Comparison of ENCODE assay signal across 9 cellular contexts in the genomic region with DNA sequence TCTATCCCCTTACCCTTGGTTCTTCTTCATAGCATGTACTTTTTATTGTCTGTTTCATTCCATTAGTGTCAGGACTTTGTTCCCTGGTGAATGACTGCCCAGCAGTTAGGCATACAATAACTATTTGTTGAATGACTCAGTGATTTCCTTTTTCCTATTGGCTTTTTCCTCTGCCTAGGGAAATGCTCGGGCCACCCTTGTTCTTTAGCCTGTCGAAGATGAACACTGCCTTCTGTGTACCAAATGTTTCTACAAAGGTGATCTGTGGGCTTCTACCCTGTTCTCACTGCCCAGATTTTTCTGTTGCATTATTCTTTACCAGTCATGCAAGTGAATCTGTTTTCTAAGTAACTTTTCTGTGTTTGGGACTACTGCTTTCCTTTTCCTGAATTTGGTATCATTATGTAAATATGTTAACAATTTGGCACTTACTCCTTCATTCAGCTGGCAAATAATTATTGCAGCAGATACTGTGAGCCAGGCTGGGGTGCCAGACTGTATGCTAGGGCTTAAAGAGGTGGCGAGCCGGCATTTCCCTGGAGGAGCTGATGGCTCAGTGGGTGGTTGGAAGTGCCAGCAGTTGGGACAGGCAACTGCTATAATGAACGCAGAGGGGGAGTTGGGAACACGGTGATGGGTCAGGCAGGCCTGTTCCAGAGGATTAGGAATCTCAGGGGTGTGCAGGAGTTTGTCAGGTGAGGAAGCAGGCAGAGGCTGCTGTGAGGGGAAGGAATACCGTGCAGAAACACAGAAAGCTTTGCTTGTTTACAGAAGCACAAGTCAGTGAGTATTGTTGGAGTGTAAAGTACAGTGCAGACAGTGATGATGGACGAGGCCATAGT. TPM values are rescaled to one million over a fixed set of nuclear protein-coding genes. Genes with fewer than 3 reads are reported as not detected.
A peak's percentile ranks its signal among the peaks of the same experiment; 100 is the strongest.
DNase-seq lines count a peak whose midpoint lies in the region; ATAC-seq and TF ChIP-seq lines count a peak whose summit lies in the region.
"Had no signal": no experiment of that assay in that cellular context is flagged by ENCODE, and none has a peak within 500 bp of the region (broad histone marks: within the 10 kb centered on the region; RNA-seq: fewer than 3 reads in every experiment).

No MANE protein-coding gene starts in this region.

- no peaks in the 10 kb centered on the region for H3K27me3 ChIP-seq in MG63

- H3K9me3 ChIP-seq in MG63, result no peaks in the 10 kb centered on the region

- no peak for ATAC-seq in HG02840 (IDR thresholded peaks at IDR 0.05; ENCODE audit: low FRiP score, unreplicated experiment)
- ATAC-seq in GM19328 (IDR thresholded peaks at IDR 0.05; ENCODE audit: unreplicated experiment), result no peak

- peak; percentile 11 for DNase-seq in MG63
- no peak for DNase-seq in epithelial cell of prostate (ENCODE audit: low read depth, low spot score)
- DNase-seq in myocyte (ENCODE audit: low read depth), result peak; percentile 15
- no peak for DNase-seq in activated effector memory CD4-positive, alpha-beta T cell treated with Interleukin-2 at 50 U/mL for 16 hours
- no peak for DNase-seq in central memory CD4-positive, alpha-beta T cell
- DNase-seq: NCI-H2081 treated with DMSO at 0.1 percent for 48 hours had no signal

- no peak for TF ChIP-seq CTCF in C4-2B (conservative IDR thresholded peaks at IDR 0.05)

- peak overlapping the region; percentile 59 for H3K27ac ChIP-seq in C4-2B
- H3K27ac ChIP-seq in epithelial cell of prostate, result peak overlapping the region; percentile 19

- no peaks in the 10 kb centered on the region for H3K36me3 ChIP-seq in MG63

- H3K4me3 ChIP-seq in MG63, result no peak overlapping the region

RNA-seq across cellular contexts. Expression of a gene that starts 30.6 kb away (rescaled TPM):
- total RNA-seq in MG63 (2014; rRNA removed; shearing (Covaris generic); ENCODE audit: low replicate concordance), result 1.8 and 9.7 TPM in 2 replicates
- total RNA-seq in myocyte, result 16.1 and 17.1 TPM in 2 replicates
- 10.8 TPM for polyA plus RNA-seq in myocyte (2012)

Comparison
In these comparisons a context has a peak if more than half of its experiments do, and no peak if none do; other contexts are left out.
1. DNase-seq: peak in MG63 (single experiment) and myocyte (single experiment); none in epithelial cell of prostate (single experiment), activated effector memory CD4-positive, alpha-beta T cell treated with Interleukin-2 at 50 U/mL for 16 hours (single experiment) and central memory CD4-positive, alpha-beta T cell (single experiment).